ENCODE assay signal across 2 cellular contexts in genomic region chr15:74389115-74390048, GRCh38.
TF ChIP-seq lines count a peak whose summit lies in the region.

No MANE protein-coding gene starts in this region.

TF ChIP-seq in HEK293, 187 proteins besides CTCF, POLR2A, EP300 and RAD21 (continued from another document):
- TF ChIP-seq ZNF426 (tag by site-specific recombination; IDR thresholded peaks at IDR 0.05) (no peak), ZNF132 (tag by site-specific recombination; IDR thresholded peaks at IDR 0.05; ENCODE audit: borderline replicate concordance) (no peak), ZFP69B (tag by site-specific recombination; IDR thresholded peaks at IDR 0.05) (no peak), YY2 (tag by site-specific recombination; IDR thresholded peaks at IDR 0.05) (no peak), ZBTB49 (tag by site-specific recombination; IDR thresholded peaks at IDR 0.05; ENCODE audit: low read depth) (no peak), ZSCAN4 (tag by site-specific recombination; IDR thresholded peaks at IDR 0.05) (no peak), SP7 (tag by site-specific recombination; IDR thresholded peaks at IDR 0.05) (no peak), ZNF558 (tag by site-specific recombination; IDR thresholded peaks at IDR 0.05) (no peak)

TF ChIP-seq in K562, 482 proteins besides CTCF, POLR2A, EP300 and RAD21 (continued from another document and continues in another):
- TF ChIP-seq ETV1 (tag; conservative IDR thresholded peaks at IDR 0.05; ENCODE audit: low read depth) (peak; percentile 81), SMAD1 (IDR thresholded peaks at IDR 0.05; ENCODE audit: low read depth, low read length, partially characterized antibody) (peak; percentile 97), CREM (IDR thresholded peaks at IDR 0.05; ENCODE audit: low read depth) (peak; percentile 91), HDAC1 (IDR thresholded peaks at IDR 0.05) (peak in 1 of 2 experiments; percentile 90; a peak in 2 of 4 replicates), NCOA6 (IDR thresholded peaks at IDR 0.05) (no peak), ZNF316 (IDR thresholded peaks at IDR 0.05) (peak; percentile 96), CEBPB (tag; IDR thresholded peaks at IDR 0.05) (peak; percentile 97), CAMTA2 (CRISPR knock-in tag; conservative IDR thresholded peaks at IDR 0.05) (no peak), LCOR (CRISPR knock-in tag; IDR thresholded peaks at IDR 0.05) (peak; percentile 60), HDGF (IDR thresholded peaks at IDR 0.05) (no peak), ZNF507 (tag; conservative IDR thresholded peaks at IDR 0.05) (no peak), ZC3H4 (CRISPR knock-in tag; IDR thresholded peaks at IDR 0.05; ENCODE audit: borderline replicate concordance) (no peak), SFPQ (IDR thresholded peaks at IDR 0.05; ENCODE audit: low read depth, low read length) (no peak), TCF7 (IDR thresholded peaks at IDR 0.05; ENCODE audit: borderline replicate concordance) (peak; percentile 81; the same call in 1 of the 2 replicates), MLLT1 (IDR thresholded peaks at IDR 0.05) (peak; percentile 70 to 96; a peak in 3 of 4 replicates), CTBP1 (IDR thresholded peaks at IDR 0.05; ENCODE audit: borderline replicate concordance) (peak; percentile 91), CBX5 (IDR thresholded peaks at IDR 0.05; ENCODE audit: borderline replicate concordance, low read depth) (no peak), ZC3H11A (IDR thresholded peaks at IDR 0.05; ENCODE audit: low read depth, low read length) (no peak), ZNF449 (CRISPR knock-in tag; IDR thresholded peaks at IDR 0.05) (peak; percentile 90), CHAMP1 (IDR thresholded peaks at IDR 0.05) (peak; percentile 96; the same call in 1 of the 2 replicates), NCOR1 (IDR thresholded peaks at IDR 0.05) (peak; percentile 99), E2F6 (IDR thresholded peaks at IDR 0.05; ENCODE audit: borderline replicate concordance in 1 of 2, extremely low read depth in 1 of 2, insufficient read depth in 1 of 2, insufficient read length in 1 of 2, low read depth in 1 of 2, low read length in 1 of 2, poor library complexity in 1 of 2, severe bottlenecking in 1 of 2) (peak; percentile 71 to 92), RBM22 (IDR thresholded peaks at IDR 0.05; ENCODE audit: low read depth, low read length, poor library complexity, severe bottlenecking) (no peak), PHB2 (IDR thresholded peaks at IDR 0.05; ENCODE audit: low read depth) (peak; percentile 98), DMBX1 (CRISPR knock-in tag; IDR thresholded peaks at IDR 0.05; ENCODE audit: borderline replicate concordance) (peak; percentile 96), XRCC5 (IDR thresholded peaks at IDR 0.05; ENCODE audit: low read depth, low read length) (0 out of 2 replicates have a peak, but pooled peaks have one; percentile 46), NEUROD1 (IDR thresholded peaks at IDR 0.05; ENCODE audit: borderline replicate concordance, low read depth, low read length, partially characterized antibody) (peak; percentile 97), PHF20 (IDR thresholded peaks at IDR 0.05; ENCODE audit: partially characterized antibody) (no peak), ETV6 (IDR thresholded peaks at IDR 0.05; ENCODE audit: borderline replicate concordance in 1 of 2, low read depth in 2 of 2, low read length in 1 of 2) (peak; percentile 68 to 87; a peak in 3 of 4 replicates), ETV6 (CRISPR knock-in tag; IDR thresholded peaks at IDR 0.05; ENCODE audit: borderline replicate concordance) (no peak), DDX20 (tag; IDR thresholded peaks at IDR 0.05; ENCODE audit: low read depth) (peak; percentile 76; the same call in 1 of the 2 replicates), TEAD4 (IDR thresholded peaks at IDR 0.05; ENCODE audit: low read length) (peak; percentile 99), TEAD4 (CRISPR knock-in tag; IDR thresholded peaks at IDR 0.05; ENCODE audit: borderline replicate concordance) (no peak), EP400 (IDR thresholded peaks at IDR 0.05) (peak; percentile 82), RFX7 (CRISPR knock-in tag; IDR thresholded peaks at IDR 0.05) (peak; percentile 39; the same call in 1 of the 2 replicates), KLF13 (tag; IDR thresholded peaks at IDR 0.05; ENCODE audit: borderline replicate concordance, low read depth) (peak; percentile 49), TAL1 (IDR thresholded peaks at IDR 0.05) (peak; percentile 100), ZNF232 (CRISPR knock-in tag; IDR thresholded peaks at IDR 0.05) (no peak), FOXK1 (CRISPR knock-in tag; IDR thresholded peaks at IDR 0.05; ENCODE audit: borderline replicate concordance) (no peak), HNRNPL (IDR thresholded peaks at IDR 0.05; ENCODE audit: low read depth, low read length) (no peak), RHOXF2B (CRISPR knock-in tag; conservative IDR thresholded peaks at IDR 0.05) (peak; percentile 74; the same call in 1 of the 2 replicates), ZNF197 (CRISPR knock-in tag; IDR thresholded peaks at IDR 0.05; ENCODE audit: low read depth) (peak; percentile 97), NCOA2 (IDR thresholded peaks at IDR 0.05; ENCODE audit: partially characterized antibody in 2 of 2) (peak in 1 of 2 experiments; percentile 98), ETS2 (tag; IDR thresholded peaks at IDR 0.05; ENCODE audit: borderline replicate concordance, poor library complexity, severe bottlenecking) (no peak), ASH1L (IDR thresholded peaks at IDR 0.05; ENCODE audit: borderline replicate concordance, low read depth, partially characterized antibody) (no peak), UBTF (IDR thresholded peaks at IDR 0.05; ENCODE audit: borderline replicate concordance in 1 of 2, low read depth in 2 of 2, low read length in 2 of 2) (no peak), ZNF347 (CRISPR knock-in tag; IDR thresholded peaks at IDR 0.05; ENCODE audit: low read depth) (no peak), E4F1 (CRISPR knock-in tag; IDR thresholded peaks at IDR 0.05; ENCODE audit: borderline replicate concordance) (no peak), ZNF121 (CRISPR knock-in tag; conservative IDR thresholded peaks at IDR 0.05) (no peak), KHSRP (IDR thresholded peaks at IDR 0.05) (peak; percentile 91), MCM3 (IDR thresholded peaks at IDR 0.05) (no peak), ZNF583 (CRISPR knock-in tag; IDR thresholded peaks at IDR 0.05) (peak; percentile 90)
